In genomic region chr6:37713529-37714119, GRCh38 we compare ENCODE assay signal across 10 cellular contexts. TPM values are rescaled to one million over a fixed set of nuclear protein-coding genes. Genes with fewer than 3 reads are reported as not detected.
DNase-seq lines count a peak whose midpoint lies in the region; ATAC-seq, FAIRE-seq and TF ChIP-seq lines count a peak whose summit lies in the region.
"Had no signal": no experiment of that assay in that cellular context is flagged by ENCODE, and none has a peak within 500 bp of the region (broad histone marks: within the 10 kb centered on the region; RNA-seq: fewer than 3 reads in every experiment).

No MANE protein-coding gene starts in this region.

- H3K36me3 Mint-ChIP-seq in neural crest cell (ENCODE audit: low read depth): no peaks in the 10 kb centered on the region

- no peaks in the 10 kb centered on the region for H3K27me3 ChIP-seq in bronchial epithelial cell (ENCODE audit: control insufficient read depth, insufficient read depth, low read length)

- H3K36me3 ChIP-seq in bronchial epithelial cell (ENCODE audit: control insufficient read depth, insufficient read depth, low read length): no peaks in the 10 kb centered on the region

- peak overlapping the region; percentile 54 for H3K27ac Mint-ChIP-seq in neural crest cell (ENCODE audit: unreplicated experiment)

- ATAC-seq in GM18861 (IDR thresholded peaks at IDR 0.05; ENCODE audit: unreplicated experiment) (no peak), HG03469 (IDR thresholded peaks at IDR 0.05; ENCODE audit: unreplicated experiment) (no peak), GM19452 (IDR thresholded peaks at IDR 0.05; ENCODE audit: unreplicated experiment) (no peak)

- H3K4me3 ChIP-seq in bronchial epithelial cell (ENCODE audit: low read depth, low read length): no peak overlapping the region

- no peak overlapping the region for H3K4me3 Mint-ChIP-seq in neural crest cell

- H3K4me1 Mint-ChIP-seq in neural crest cell: peaks cover 24% of the 10 kb centered on the region

- H3K27me3 Mint-ChIP-seq in neural crest cell (ENCODE audit: low read depth): no peaks in the 10 kb centered on the region

- no peak for FAIRE-seq in bronchial epithelial cell (lab: Jason Lieb, UNC)
- FAIRE-seq: H54, small intestine had no signal

- TF ChIP-seq CTCF in bronchial epithelial cell (IDR thresholded peaks at IDR 0.05; ENCODE audit: insufficient read depth, low read length, severe bottlenecking) (no peak), neural crest cell (conservative IDR thresholded peaks at IDR 0.05) (no peak)

- DNase-seq in AG20443 (ENCODE audit: low spot score): peak; percentile 83
- peak; percentile 34 for DNase-seq in MV-4-11 (lab: John Stamatoyannopoulos, UW)
- peak; percentile 88 for DNase-seq in bronchial epithelial cell (ENCODE audit: low read depth)
- no peak for DNase-seq in neural crest cell (ENCODE audit: low read depth, low spot score)
- no peak for DNase-seq in GM19238 (ENCODE audit: insufficient read length, low spot score)
- DNase-seq: small intestine had no signal

- no peaks in the 10 kb centered on the region for H3K9me3 Mint-ChIP-seq in neural crest cell

RNA-seq across cellular contexts. Expression of gene MDGA1, which starts 15.9 kb away (rescaled TPM):
- total RNA-seq in bronchial epithelial cell (0.26 TPM in 2 replicates), neural crest cell (17.8 and 21.7 TPM in 2 replicates)

Comparison
In these comparisons a context has a peak if more than half of its experiments do, and no peak if none do; other contexts are left out.
1. DNase-seq: peak in AG20443 (single experiment), MV-4-11 (single experiment) and bronchial epithelial cell (single experiment); none in neural crest cell (single experiment) and GM19238 (single experiment).
2. RNA of gene MDGA1, which starts 15.9 kb away (total RNA-seq): 17.8 to 21.7 TPM in neural crest cell; 0.26 TPM in bronchial epithelial cell; every median in the first group is over 10 times any median in the second.